Comparison of ENCODE assay signal across 8 cellular contexts in genomic region chr5:25881318-25882036, GRCh38.
"Had no signal": no experiment of that assay in that cellular context is flagged by ENCODE, and none has a peak within 500 bp of the region (broad histone marks: within the 10 kb centered on the region; RNA-seq: fewer than 3 reads in every experiment).

No MANE protein-coding gene starts in this region.

- FAIRE-seq: G401.6, GM12878, GM12891, GM12892, GM18507, GM19239 had no signal

- DNase-seq: GDM1, GF-D8 had no signal

- H3K4me3 ChIP-seq: GM12878 had no signal

- ATAC-seq: GM12878 had no signal
